8 cellular contexts compared by ENCODE assay signal in the genomic region with DNA sequence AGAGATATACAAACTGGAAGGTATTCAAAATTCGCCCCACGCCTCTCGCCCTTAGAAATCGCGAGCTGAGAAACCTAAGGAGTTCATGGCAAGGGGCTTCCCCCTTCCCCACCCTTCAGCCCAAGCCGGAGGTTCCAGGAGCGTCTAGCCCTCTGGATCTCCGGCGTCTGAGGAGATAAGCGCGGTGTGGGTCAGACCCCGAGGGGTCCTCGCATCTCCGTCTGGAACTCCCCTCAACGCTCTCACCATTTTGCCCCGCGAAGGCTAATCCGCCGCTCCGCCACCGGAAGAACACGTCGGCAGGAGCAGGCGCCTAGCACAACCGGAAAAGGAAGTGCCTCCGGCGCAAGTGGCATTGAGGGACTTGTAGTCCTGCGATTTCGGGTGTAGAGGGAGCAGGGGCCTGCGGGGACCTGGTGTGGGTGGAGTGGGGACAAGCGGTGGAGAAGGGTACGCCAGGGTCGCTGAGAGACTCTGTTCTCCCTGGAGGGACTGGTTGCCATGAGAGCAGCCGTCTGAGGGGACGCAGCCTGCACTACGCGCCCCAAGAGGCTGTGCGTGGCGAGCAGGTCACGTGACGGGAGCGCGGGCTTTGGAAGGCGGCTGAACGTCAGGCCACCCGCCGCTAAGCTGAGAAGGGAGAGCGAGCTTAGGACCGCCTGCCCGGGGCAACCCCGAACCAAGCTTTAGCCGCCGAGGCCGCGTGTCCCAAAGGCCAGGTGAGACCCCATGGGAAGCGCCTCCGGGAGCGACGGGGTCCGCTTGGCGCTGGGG. TPM values are rescaled to one million over a fixed set of nuclear protein-coding genes. Genes with fewer than 3 reads are reported as not detected.
DNase-seq lines count a peak whose midpoint lies in the region; ATAC-seq and TF ChIP-seq lines count a peak whose summit lies in the region.

FEN1 (plus strand) TSS at position 602 of the 774 bp plus-strand sequence. CDS start 2,451 bp downstream, outside the sequence.
TMEM258 (minus strand) TSS at position 290 of the 774 bp plus-strand sequence; CDS start at position 249, 41 bp downstream.

- H3K27me3 Mint-ChIP-seq in activated CD4-positive, alpha-beta memory T cell treated with anti-CD3 and anti-CD28 coated beads, Interleukin-2, amount 10 ng/mL, durations not matched to agents 7 days and 5 days, result no peaks in the 10 kb centered on the region

- H3K4me1 Mint-ChIP-seq in activated CD4-positive, alpha-beta memory T cell treated with anti-CD3 and anti-CD28 coated beads, Interleukin-2, amount 10 ng/mL, durations not matched to agents 7 days and 5 days, result peaks cover 60% of the 10 kb centered on the region

- peaks cover 77% of the 10 kb centered on the region for H3K36me3 Mint-ChIP-seq in activated CD4-positive, alpha-beta memory T cell treated with anti-CD3 and anti-CD28 coated beads, Interleukin-2, amount 10 ng/mL, durations not matched to agents 7 days and 5 days (ENCODE audit: low read depth)

- CTCF ChIA-PET in activated CD4-positive, alpha-beta memory T cell treated with anti-CD3 and anti-CD28 coated beads, Interleukin-2, amount 10 ng/mL, durations not matched to agents 7 days and 5 days (lab: Charles Lee), result interaction anchor here (0.8 to 2.5 kb wide), 12 partner anchors 9 to 545 kb away, joined by 3 to 12 read pairs (median 4); partner anchors contain the start of genes FADS2 and INCENP

- no peaks in the 10 kb centered on the region for H3K27me3 ChIP-seq in duodenal mucosa (ENCODE audit: control insufficient read depth in 1 of 2, insufficient read depth in 2 of 2, low read length in 2 of 2)
- H3K27me3 ChIP-seq in lower lobe of right lung (ENCODE audit: low read depth), result no peaks in the 10 kb centered on the region

- intact Hi-C loops in lower lobe of right lung (cut with DNase I), result no loop called here

- peak within 1 kb of the TSS; percentile 96 for H3K27ac Mint-ChIP-seq in activated CD4-positive, alpha-beta memory T cell treated with anti-CD3 and anti-CD28 coated beads, Interleukin-2, amount 10 ng/mL, durations not matched to agents 7 days and 5 days

- peak within 1 kb of the TSS; percentile 94 for H3K4me3 Mint-ChIP-seq in activated CD4-positive, alpha-beta memory T cell treated with anti-CD3 and anti-CD28 coated beads, Interleukin-2, amount 10 ng/mL, durations not matched to agents 7 days and 5 days

- H3K9me3 ChIP-seq in duodenal mucosa (ENCODE audit: control insufficient read depth in 1 of 2, low read length in 2 of 2), result no peaks in the 10 kb centered on the region
- no peaks in the 10 kb centered on the region for H3K9me3 ChIP-seq in lower lobe of right lung

- peak within 1 kb of the TSS; percentile 93 to 98 for H3K9ac ChIP-seq in duodenal mucosa (ENCODE audit: low read depth in 1 of 2, low read length in 2 of 2)

- H3K27ac ChIP-seq in duodenal mucosa (ENCODE audit: low read depth, low read length) (peak within 1 kb of the TSS; percentile 87), lower lobe of right lung (peak within 1 kb of the TSS; percentile 98)

- H3K4me1 ChIP-seq in duodenal mucosa (ENCODE audit: control insufficient read depth in 1 of 2, insufficient read depth in 2 of 2, low read length in 2 of 2) (peaks cover 16 to 22% of the 10 kb centered on the region in 2 donors), lower lobe of right lung (peaks cover 24% of the 10 kb centered on the region)

- TF ChIP-seq CTCF in lower lobe of right lung (IDR thresholded peaks at IDR 0.05), result no peak

- POLR2A ChIA-PET in activated CD4-positive, alpha-beta memory T cell treated with anti-CD3 and anti-CD28 coated beads, Interleukin-2, amount 10 ng/mL, durations not matched to agents 7 days and 5 days (lab: Charles Lee), result interaction anchor here (0.6 to 5.5 kb wide), 26 partner anchors 8 to 1089 kb away, joined by 3 to 81 read pairs (median 4); partner anchors contain the start of genes CYB561A3, FADS1, FADS2 and FADS3

- ATAC-seq in GM19438 (IDR thresholded peaks at IDR 0.05; ENCODE audit: low read depth, unreplicated experiment), result peak; percentile 82
- peak; percentile 80 for ATAC-seq in HG03571 (IDR thresholded peaks at IDR 0.05; ENCODE audit: unreplicated experiment)
- peak; percentile 93 to 94 for ATAC-seq in lower lobe of right lung

- H3K36me3 ChIP-seq in duodenal mucosa (ENCODE audit: control insufficient read depth in 1 of 2, insufficient read depth in 2 of 2, low read length in 2 of 2) (peaks cover 20 to 34% of the 10 kb centered on the region in 2 donors), lower lobe of right lung (peaks cover 44% of the 10 kb centered on the region)

- H3K4me3 ChIP-seq in duodenal mucosa (ENCODE audit: low read depth in 1 of 2, low read length in 2 of 2) (peak within 1 kb of the TSS; percentile 81 to 93), lower lobe of right lung (peak within 1 kb of the TSS; percentile 96)

- no peaks in the 10 kb centered on the region for H3K9me3 Mint-ChIP-seq in activated CD4-positive, alpha-beta memory T cell treated with anti-CD3 and anti-CD28 coated beads, Interleukin-2, amount 10 ng/mL, durations not matched to agents 7 days and 5 days

- peak; percentile 91 for DNase-seq in CD1c-positive myeloid dendritic cell (ENCODE audit: extremely low spot score)
- DNase-seq in NCI-H82 (lab: John Stamatoyannopoulos, UW), result peak; percentile 93
- DNase-seq in activated CD4-positive, alpha-beta memory T cell treated with anti-CD3 and anti-CD28 coated beads, Interleukin-2, amount 10 ng/mL, durations not matched to agents 7 days and 5 days, result peak; percentile 90
- DNase-seq in lower lobe of right lung, result peak; percentile 95
- DNase-seq in stimulated activated CD4-positive, alpha-beta T cell treated with anti-CD3 and anti-CD28 coated beads, TNF-alpha, amount 100 ng/mL, for 1 hour (ENCODE audit: low read depth in 3 of 3, low spot score in 1 of 3), result peak; percentile 51 to 68 (median 68)

RNA-seq across cellular contexts. Expression of gene FEN1, which starts in this region (rescaled TPM):
- total RNA-seq in activated CD4-positive, alpha-beta memory T cell treated with anti-CD3 and anti-CD28 coated beads, Interleukin-2, amount 10 ng/mL, durations not matched to agents 7 days and 5 days, result 100 to 1,000 TPM; 104 to 105 TPM
- total RNA-seq in lower lobe of right lung, result 5.4 TPM

RNA-seq across cellular contexts. Expression of gene TMEM258, which starts in this region (rescaled TPM):
- 100 to 1,000 TPM; 192 to 196 TPM for total RNA-seq in activated CD4-positive, alpha-beta memory T cell treated with anti-CD3 and anti-CD28 coated beads, Interleukin-2, amount 10 ng/mL, durations not matched to agents 7 days and 5 days
- total RNA-seq in lower lobe of right lung, result 104 TPM

Comparison
In these comparisons a context has a peak if more than half of its experiments do, and no peak if none do; other contexts are left out.
1. Peak in every context shown above with its lines: DNase-seq, ATAC-seq, H3K4me3 ChIP-seq and H3K27ac ChIP-seq.
2. RNA of gene FEN1 (total RNA-seq): 104 to 105 TPM in activated CD4-positive, alpha-beta memory T cell treated with anti-CD3 and anti-CD28 coated beads, Interleukin-2, amount 10 ng/mL, durations not matched to agents 7 days and 5 days; 5.4 TPM in lower lobe of right lung (single experiment); every median in the first group is over 10 times any median in the second.